Comparison of ENCODE assay signal across 8 cellular contexts in the genomic region with DNA sequence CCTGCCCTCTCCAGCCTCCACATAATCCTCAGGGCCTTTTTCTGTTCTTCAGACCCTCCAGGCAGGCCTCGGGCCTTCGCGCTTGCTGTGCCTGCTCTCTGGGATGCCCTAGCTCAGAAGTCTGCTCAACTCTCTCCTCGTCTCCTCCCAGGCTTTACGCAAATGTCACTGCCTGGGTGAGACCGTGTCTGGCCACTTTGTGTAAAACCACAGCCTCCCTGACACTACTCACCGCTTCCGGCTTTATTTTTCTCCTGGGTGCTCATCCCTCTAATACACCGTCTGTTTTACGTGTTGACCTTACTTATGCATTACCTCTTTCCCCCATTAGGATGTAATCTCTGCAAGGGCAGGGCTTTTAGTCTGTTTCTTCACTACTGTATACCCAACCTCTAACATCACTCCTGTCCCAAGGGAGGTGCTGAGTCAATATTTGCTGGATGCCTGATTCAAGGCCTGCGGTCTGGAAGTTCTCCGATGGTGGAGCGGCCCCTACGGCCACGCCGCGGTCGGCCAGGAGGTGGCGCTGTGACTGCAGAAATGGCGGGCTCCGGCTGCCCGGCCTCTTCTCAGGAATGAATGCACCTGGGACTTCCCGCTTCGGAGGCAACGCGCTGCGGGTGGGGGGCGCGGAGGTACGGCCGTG. TPM values are rescaled to one million over a fixed set of nuclear protein-coding genes. Genes with fewer than 3 reads are reported as not detected.
DNase-seq lines count a peak whose midpoint lies in the region; ATAC-seq and TF ChIP-seq lines count a peak whose summit lies in the region.

No MANE protein-coding gene starts in this region.

- H2BK120ac ChIP-seq in trophoblast cell (ENCODE audit: insufficient read depth, low read length, poor library complexity), result no peak overlapping the region

- H3K36me3 ChIP-seq in SK-N-SH (replicated peaks in 1 of 2; ENCODE audit: control insufficient read depth in 1 of 2, insufficient read depth in 2 of 2, low read length in 1 of 2) (no peaks in the 10 kb centered on the region), trophoblast cell (ENCODE audit: control insufficient read depth in 1 of 2, insufficient read depth in 2 of 2, low read length in 2 of 2) (no peaks in the 10 kb centered on the region), upper lobe of left lung (no peaks in the 10 kb centered on the region)

- 33% methylated on average over 26 of the region's 31 CpGs for WGBS in SK-N-SH (ENCODE audit: low lambda C conversion rate)
- WGBS in trophoblast cell (ENCODE audit: extremely low coverage, insufficient coverage, insufficient read length), result no CpG with 5 or more reads among the region's 31 CpGs
- WGBS in upper lobe of left lung, 2 donors, result 27 to 64% methylated on average over 12 to 31 of the region's 31 CpGs

- CTCF ChIA-PET in SK-N-SH (lab: Yijun Ruan, JAX), result interaction anchor here (0.6 to 16.3 kb wide), 37 partner anchors 9 to 679 kb away, joined by 3 to 390 read pairs (median 4); a partner anchor contains a TSS

- no peak overlapping the region for H2BK5ac ChIP-seq in trophoblast cell (ENCODE audit: low read depth, low read length, poor library complexity)

- no peaks in the 10 kb centered on the region for H3K79me1 ChIP-seq in trophoblast cell (ENCODE audit: low read length)

- no peak overlapping the region for H2BK12ac ChIP-seq in trophoblast cell (ENCODE audit: low read length)

- DNase-seq in AG10803 (ENCODE audit: low read depth) (peak; percentile 99), GM19240 (ENCODE audit: insufficient read length, low spot score) (peak; percentile 71), MV-4-11 (lab: John Stamatoyannopoulos, UW) (peak; percentile 80), SK-N-SH (peak; percentile 92), head of caudate nucleus (peak in 41 of 42 donors; percentile 70 to 96 (median 87)), trophoblast cell (peak; percentile 73 to 82), upper lobe of left lung (peak; percentile 73 to 98)
- DNase-seq in activated naive CD4-positive, alpha-beta T cell treated with anti-CD3 and anti-CD28 coated beads, Interleukin-2, amount 50 U/mL, for 16 hours, result peak; percentile 67

- no peak for TF ChIP-seq POLR2A in upper lobe of left lung (IDR thresholded peaks at IDR 0.05)

- no peak overlapping the region for H3K14ac ChIP-seq in trophoblast cell (ENCODE audit: low read length)

- H4K8ac ChIP-seq in trophoblast cell (ENCODE audit: low read depth, low read length), result no peak overlapping the region

- H3K9me3 ChIP-seq in SK-N-SH (no peaks in the 10 kb centered on the region), trophoblast cell (ENCODE audit: insufficient read depth, low read depth, low read length) (peaks cover 1% of the 10 kb centered on the region), upper lobe of left lung (no peaks in the 10 kb centered on the region)

- H2AK5ac ChIP-seq in trophoblast cell (ENCODE audit: low read length), result no peak overlapping the region

- H3K4me3 ChIP-seq in AG10803 (ENCODE audit: low read length) (no peak overlapping the region), SK-N-SH (ENCODE audit: low read depth in 2 of 2, low read length in 1 of 2) (peak overlapping the region in 1 of 2 experiments; percentile 53; a peak in 1 of 4 replicates), trophoblast cell (ENCODE audit: low read depth, low read length) (no peak overlapping the region), upper lobe of left lung (no peak overlapping the region)

- H4K12ac ChIP-seq in trophoblast cell (ENCODE audit: low read depth, low read length), result no peak overlapping the region

- intact Hi-C loops in head of caudate nucleus (cut with DNase I), result loop anchor here (5.0 kb wide), 4 partner anchors 51 to 621 kb away; a partner anchor contains a TSS

- H4K91ac ChIP-seq in trophoblast cell (ENCODE audit: low read depth, low read length), result no peak overlapping the region

- no peak for TF ChIP-seq EP300 in SK-N-SH (IDR thresholded peaks at IDR 0.05; ENCODE audit: borderline replicate concordance in 1 of 2, low read depth in 1 of 2, low read length in 1 of 2)
- TF ChIP-seq EP300 in upper lobe of left lung (IDR thresholded peaks at IDR 0.05), result no peak

- peaks cover 0 to 5% of the 10 kb centered on the region in 2 experiments; a peak in 1 of 4 replicates for H3K4me1 ChIP-seq in SK-N-SH (ENCODE audit: control insufficient read depth in 1 of 2, insufficient read depth in 2 of 2, low read depth in 1 of 2, low read length in 1 of 2)
- H3K4me1 ChIP-seq in trophoblast cell (ENCODE audit: control insufficient read depth in 1 of 2, insufficient read depth in 2 of 2, low read length in 2 of 2), result no peaks in the 10 kb centered on the region
- H3K4me1 ChIP-seq in upper lobe of left lung, result peaks cover 0 to 9% (median 0%) of the 10 kb centered on the region in 4 donors

- ATAC-seq in upper lobe of left lung (ENCODE audit: low FRiP score in 2 of 2), result peak; percentile 85 to 92

- H3K27ac ChIP-seq in SK-N-SH (ENCODE audit: low read depth in 2 of 2, low read length in 1 of 2) (no peak overlapping the region), trophoblast cell (ENCODE audit: low read depth, low read length) (no peak overlapping the region), upper lobe of left lung (no peak overlapping the region)

- H3F3A ChIP-seq in SK-N-SH (replicated peaks; ENCODE audit: insufficient read depth), result no peaks in the 10 kb centered on the region

- no peak overlapping the region for H3K4ac ChIP-seq in trophoblast cell (ENCODE audit: low read depth, low read length)

- H3K79me2 ChIP-seq in SK-N-SH (ENCODE audit: insufficient read depth) (no peaks in the 10 kb centered on the region), trophoblast cell (ENCODE audit: control insufficient read depth, insufficient read depth, low read length, poor library complexity) (no peaks in the 10 kb centered on the region)

- TF ChIP-seq RAD21 in SK-N-SH (IDR thresholded peaks at IDR 0.05; ENCODE audit: low read length), result peak; percentile 95

- H3K9me2 ChIP-seq in SK-N-SH, result no peaks in the 10 kb centered on the region

- H3K4me2 ChIP-seq in SK-N-SH (no peak overlapping the region), trophoblast cell (ENCODE audit: low read length) (peak overlapping the region; percentile 46)

- peak; percentile 80 for TF ChIP-seq CTCF in AG10803 (conservative IDR thresholded peaks at IDR 0.05; ENCODE audit: low read length)
- peak; percentile 97 for TF ChIP-seq CTCF in SK-N-SH (IDR thresholded peaks at IDR 0.05)
- TF ChIP-seq CTCF in upper lobe of left lung (IDR thresholded peaks at IDR 0.05), result peak; percentile 85 to 98 (median 95)

- POLR2A ChIA-PET in SK-N-SH (lab: Yijun Ruan, JAX), result no interaction called here

- H2AFZ ChIP-seq in SK-N-SH (ENCODE audit: low read depth), result 0 out of 2 replicates have a peak overlapping the region, but pooled peaks have one; percentile 51
- H2AFZ ChIP-seq in trophoblast cell (ENCODE audit: insufficient read depth, low read length, poor library complexity), result no peak overlapping the region

- no peak overlapping the region for H3K18ac ChIP-seq in trophoblast cell (ENCODE audit: low read length)

- peaks cover 6% of the 10 kb centered on the region; the same call in 1 of the 2 replicates for H3K27me3 ChIP-seq in SK-N-SH (ENCODE audit: insufficient read depth)
- H3K27me3 ChIP-seq in trophoblast cell (ENCODE audit: insufficient read depth, low read length), result peaks cover 2% of the 10 kb centered on the region
- H3K27me3 ChIP-seq in upper lobe of left lung, result no peaks in the 10 kb centered on the region

- no peaks in the 10 kb centered on the region for H4K20me1 ChIP-seq in SK-N-SH (ENCODE audit: insufficient read depth)

- no peak overlapping the region for H3K23ac ChIP-seq in trophoblast cell (ENCODE audit: low read length)

- H3K9ac ChIP-seq in SK-N-SH (no peak overlapping the region), trophoblast cell (ENCODE audit: low read length) (no peak overlapping the region)

TF ChIP-seq in SK-N-SH, 30 proteins besides CTCF, POLR2A, EP300 and RAD21:
- TF ChIP-seq SMC3 (IDR thresholded peaks at IDR 0.05; ENCODE audit: low read depth, low read length), result peak; percentile 93
- TF ChIP-seq, protein P1, sequence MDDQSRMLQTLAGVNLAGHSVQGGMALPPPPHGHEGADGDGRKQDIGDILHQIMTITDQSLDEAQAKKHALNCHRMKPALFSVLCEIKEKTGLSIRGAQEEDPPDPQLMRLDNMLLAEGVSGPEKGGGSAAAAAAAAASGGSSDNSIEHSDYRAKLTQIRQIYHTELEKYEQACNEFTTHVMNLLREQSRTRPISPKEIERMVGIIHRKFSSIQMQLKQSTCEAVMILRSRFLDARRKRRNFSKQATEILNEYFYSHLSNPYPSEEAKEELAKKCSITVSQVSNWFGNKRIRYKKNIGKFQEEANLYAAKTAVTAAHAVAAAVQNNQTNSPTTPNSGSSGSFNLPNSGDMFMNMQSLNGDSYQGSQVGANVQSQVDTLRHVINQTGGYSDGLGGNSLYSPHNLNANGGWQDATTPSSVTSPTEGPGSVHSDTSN (IDR thresholded peaks at IDR 0.05), result no peak

RNA-seq across cellular contexts. Expression of a gene that starts 58.2 kb away (rescaled TPM):
- polyA plus RNA-seq in SK-N-SH (2012; rRNA removed), result 1,091 and 1,905 TPM in 2 replicates
- 451 and 1,082 TPM in 2 replicates for polyA plus RNA-seq in SK-N-SH (2012; cell fraction: cytosol; rRNA removed)
- 429 and 498 TPM in 2 replicates for polyA plus RNA-seq in SK-N-SH (2012; cell fraction: nucleus; rRNA removed)
- polyA plus RNA-seq in trophoblast cell (2013), result 84.4 and 93.9 TPM in 2 replicates
- total RNA-seq in upper lobe of left lung, result 10 to 100 TPM in 2 of 6 donors, 1 to 10 TPM in 2, under 1 TPM in 1, not detected in 1; 0.39 to 30.5 (median 2.7) TPM
